1 cellular context compared by ENCODE assay signal in genomic region chr2:202588647-202589581, GRCh38.
TF ChIP-seq lines count a peak whose summit lies in the region.

No MANE protein-coding gene starts in this region.

TF ChIP-seq in HepG2, 621 proteins besides CTCF, POLR2A, EP300 and RAD21 (continued from another document and continues in another):
- TF ChIP-seq ZNF775 (CRISPR knock-in tag; IDR thresholded peaks at IDR 0.05; ENCODE audit: borderline replicate concordance) (no peak), ZBTB44 (CRISPR knock-in tag; IDR thresholded peaks at IDR 0.05) (no peak), ZNF460 (CRISPR knock-in tag; IDR thresholded peaks at IDR 0.05; ENCODE audit: borderline replicate concordance) (no peak), WIZ (CRISPR knock-in tag; IDR thresholded peaks at IDR 0.05) (no peak), MXD1 (CRISPR knock-in tag; IDR thresholded peaks at IDR 0.05) (no peak), ZNF577 (CRISPR knock-in tag; IDR thresholded peaks at IDR 0.05; ENCODE audit: borderline replicate concordance, low read depth) (no peak), ZMYM2 (CRISPR knock-in tag; IDR thresholded peaks at IDR 0.05) (peak; percentile 51; the same call in 1 of the 2 replicates), POGK (CRISPR knock-in tag; conservative IDR thresholded peaks at IDR 0.05) (no peak), DMAP1 (CRISPR knock-in tag; IDR thresholded peaks at IDR 0.05) (peak; percentile 23; the same call in 1 of the 2 replicates), PCBP1 (IDR thresholded peaks at IDR 0.05; ENCODE audit: borderline replicate concordance, low read depth, low read length) (no peak), TAF1 (CRISPR knock-in tag; IDR thresholded peaks at IDR 0.05) (no peak), ZNF619 (CRISPR knock-in tag; IDR thresholded peaks at IDR 0.05) (no peak), CHCHD3 (CRISPR knock-in tag; IDR thresholded peaks at IDR 0.05) (no peak), ZNF235 (CRISPR knock-in tag; IDR thresholded peaks at IDR 0.05; ENCODE audit: borderline replicate concordance) (no peak), MNT (IDR thresholded peaks at IDR 0.05) (no peak), SNAI1 (CRISPR knock-in tag; IDR thresholded peaks at IDR 0.05; ENCODE audit: borderline replicate concordance) (no peak), ZNF138 (CRISPR knock-in tag; IDR thresholded peaks at IDR 0.05; ENCODE audit: low read depth) (no peak), FOXA3 (CRISPR knock-in tag; IDR thresholded peaks at IDR 0.05) (peak; percentile 90), ZNF780A (CRISPR knock-in tag; IDR thresholded peaks at IDR 0.05) (no peak), ZNF788 (CRISPR knock-in tag; IDR thresholded peaks at IDR 0.05; ENCODE audit: borderline replicate concordance) (peak; percentile 78; the same call in 1 of the 2 replicates), HOXA3 (CRISPR knock-in tag; IDR thresholded peaks at IDR 0.05) (peak; percentile 82), ZNF432 (CRISPR knock-in tag; IDR thresholded peaks at IDR 0.05; ENCODE audit: borderline replicate concordance) (no peak), ERF (CRISPR knock-in tag; IDR thresholded peaks at IDR 0.05) (peak; percentile 81; the same call in 1 of the 2 replicates), HNRNPUL1 (IDR thresholded peaks at IDR 0.05; ENCODE audit: low read depth, low read length) (no peak), THAP9 (CRISPR knock-in tag; IDR thresholded peaks at IDR 0.05; ENCODE audit: borderline replicate concordance) (peak; percentile 32; the same call in 1 of the 2 replicates), ZNF350 (CRISPR knock-in tag; IDR thresholded peaks at IDR 0.05; ENCODE audit: borderline replicate concordance, low read depth) (peak; percentile 57), MIER2 (CRISPR knock-in tag; IDR thresholded peaks at IDR 0.05) (0 out of 2 replicates have a peak, but pooled peaks have one; percentile 57), KAT2B (IDR thresholded peaks at IDR 0.05; ENCODE audit: borderline replicate concordance, low read depth, low read length) (no peak), ZNF512B (CRISPR knock-in tag; IDR thresholded peaks at IDR 0.05; ENCODE audit: borderline replicate concordance) (no peak), ZNF652 (CRISPR knock-in tag; IDR thresholded peaks at IDR 0.05; ENCODE audit: borderline replicate concordance, low read depth) (no peak), TERF1 (CRISPR knock-in tag; IDR thresholded peaks at IDR 0.05) (no peak), KDM1A (CRISPR knock-in tag; IDR thresholded peaks at IDR 0.05) (no peak), ZBTB34 (CRISPR knock-in tag; IDR thresholded peaks at IDR 0.05) (no peak), YEATS2 (CRISPR knock-in tag; IDR thresholded peaks at IDR 0.05; ENCODE audit: borderline replicate concordance) (peak; percentile 55; the same call in 1 of the 2 replicates), LRRFIP1 (CRISPR knock-in tag; conservative IDR thresholded peaks at IDR 0.05) (no peak)
